Comparison of ENCODE assay signal across 10 cellular contexts in the genomic region with DNA sequence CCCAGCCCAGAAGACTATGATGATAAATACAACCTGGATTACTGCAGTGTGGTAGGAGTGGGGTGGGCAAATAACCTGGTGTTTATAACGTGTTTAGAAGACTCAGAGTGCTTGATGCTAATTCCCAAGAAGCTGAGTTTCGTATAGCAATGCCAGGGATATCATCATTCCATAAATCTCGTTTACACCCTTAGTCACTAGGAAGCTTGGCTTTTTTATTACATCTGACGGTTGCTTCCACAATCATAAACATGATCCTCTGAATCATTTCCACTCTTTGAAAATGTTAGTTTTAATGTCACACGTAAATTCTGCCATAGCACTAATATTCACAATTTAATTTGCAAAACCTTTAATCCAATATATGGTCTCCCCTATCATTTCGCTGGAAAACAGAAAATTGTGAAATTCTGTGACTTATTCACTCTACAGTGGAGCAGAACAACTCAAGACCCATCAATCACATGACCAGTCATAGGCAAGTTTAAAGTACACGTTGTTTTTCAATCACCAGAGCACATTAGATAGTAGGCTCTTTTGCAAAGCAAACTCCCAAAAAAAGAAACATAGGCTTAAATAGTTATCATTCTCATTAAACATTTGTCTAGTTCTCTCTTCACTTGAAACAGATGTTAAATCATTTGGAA.
"Had no signal": no experiment of that assay in that cellular context is flagged by ENCODE, and none has a peak within 500 bp of the region (broad histone marks: within the 10 kb centered on the region; RNA-seq: fewer than 3 reads in every experiment).

No MANE protein-coding gene starts in this region.

- DNase-seq: activated CD4-positive, alpha-beta T cell treated with anti-CD3 and anti-CD28 coated beads for 4 hours; activated CD8-positive, alpha-beta memory T cell treated with anti-CD3 and anti-CD28 coated beads, Interleukin-2, amount 50 U/mL, for 4 hours; activated CD8-positive, alpha-beta T cell treated with anti-CD3 and anti-CD28 coated beads for 36 hours; lower lobe of right lung; naive thymus-derived CD4-positive, alpha-beta T cell; nucleus accumbens; sigmoid colon; stimulated activated CD4-positive, alpha-beta T cell treated with anti-CD3 and anti-CD28 coated beads, Interleukin-2, amount 100 ng/mL, for 48 hours; testis; upper lobe of right lung had no signal

- H3K4me3 ChIP-seq: lower lobe of right lung, sigmoid colon, testis, upper lobe of right lung had no signal

- H3K36me3 ChIP-seq: lower lobe of right lung, sigmoid colon, upper lobe of right lung had no signal

- H3K4me1 ChIP-seq: testis had no signal

- H3K27me3 ChIP-seq: sigmoid colon, testis, upper lobe of right lung had no signal

- H3K9me3 ChIP-seq: lower lobe of right lung, sigmoid colon, testis, upper lobe of right lung had no signal
